In genomic region chr19:35363001-35363590, GRCh38 we compare ENCODE assay signal across 24 cellular contexts. TPM values are rescaled to one million over a fixed set of nuclear protein-coding genes. Genes with fewer than 3 reads are reported as not detected.
DNase-seq lines count a peak whose midpoint lies in the region; ATAC-seq and TF ChIP-seq lines count a peak whose summit lies in the region.
"Had no signal": no experiment of that assay in that cellular context is flagged by ENCODE, and none has a peak within 500 bp of the region (broad histone marks: within the 10 kb centered on the region; RNA-seq: fewer than 3 reads in every experiment).

No MANE protein-coding gene starts in this region.

- ATAC-seq in sciatic nerve = no peak
- ATAC-seq: Right ventricle myocardium inferior had no signal

- no peaks in the 10 kb centered on the region for H3K9me3 Mint-ChIP-seq in type B pancreatic cell
- H3K9me3 Mint-ChIP-seq: IgD-negative memory B cell had no signal

- H3K4me3 Mint-ChIP-seq in type B pancreatic cell = no peak overlapping the region
- H3K4me3 Mint-ChIP-seq: B cell had no signal

- TF ChIP-seq CTCF in type B pancreatic cell (conservative IDR thresholded peaks at IDR 0.05) = no peak

- H3K27me3 ChIP-seq in H7 (ENCODE audit: control insufficient read depth, insufficient read depth, low read length) = no peaks in the 10 kb centered on the region

- no peaks in the 10 kb centered on the region for H3K4me1 Mint-ChIP-seq in type B pancreatic cell (ENCODE audit: unreplicated experiment)

- intact Hi-C loops in sciatic nerve (cut with DNase I) = no loop called here

- no peak overlapping the region for H3K27ac Mint-ChIP-seq in type B pancreatic cell
- H3K27ac Mint-ChIP-seq: B cell, IgD-negative memory B cell had no signal

- H3K36me3 ChIP-seq in H7 (replicated peaks; ENCODE audit: control insufficient read depth, insufficient read depth, low read length) = no peaks in the 10 kb centered on the region
- H3K36me3 ChIP-seq: SJSA1 had no signal

- H3K4me3 ChIP-seq in H7 (ENCODE audit: insufficient read depth, low read depth, low read length) = no peak overlapping the region
- H3K4me3 ChIP-seq: SJSA1 had no signal

- no peaks in the 10 kb centered on the region for H3K36me3 Mint-ChIP-seq in type B pancreatic cell
- H3K36me3 Mint-ChIP-seq: IgD-negative memory B cell had no signal

- DNase-seq in activated CD8-positive, alpha-beta memory T cell treated with anti-CD3 and anti-CD28 coated beads, Interleukin-2, amount 50 U/mL, for 48 hours = peak; percentile 48
- no peak for DNase-seq in activated CD8-positive, alpha-beta memory T cell treated with anti-CD3 and anti-CD28 coated beads for 24 hours
- peak; percentile 24 for DNase-seq in H7
- peak; percentile 24 for DNase-seq in mesenteric fat pad (ENCODE audit: low spot score)
- DNase-seq in type B pancreatic cell (ENCODE audit: extremely low spot score, unreplicated experiment) = peak; percentile 16
- no peak for DNase-seq in islet precursor cell
- DNase-seq in sciatic nerve (ENCODE audit: low spot score) = no peak
- no peak for DNase-seq in DMS79 treated with DMSO at 0.1 percent for 48 hours (lab: John Stamatoyannopoulos, UW)
- DNase-seq: DMS53, EL, GF-D8, MV-4-11, NCI-H1105 treated with DMSO at 0.1 percent for 48 hours, NCI-H1694, NCI-H226, NCI-H510A treated with DMSO at 0.1 percent for 48 hours, NCI-H774, OCI-M1 had no signal

- H3K27me3 Mint-ChIP-seq in type B pancreatic cell = peaks cover 4% of the 10 kb centered on the region

RNA-seq across cellular contexts. Expression of gene FFAR3, which starts 4.8 kb away (rescaled TPM):
- total RNA-seq in H7 (2014; rRNA removed; shearing (Covaris generic)) = not detected in 2 replicates
- 1.4 TPM for total RNA-seq in mesenteric fat pad
- total RNA-seq in type B pancreatic cell (ENCODE audit: low replicate concordance) = 0.34 and 0.45 TPM in 2 replicates
- 0.76 TPM for total RNA-seq in sciatic nerve
- total RNA-seq: B cell, H1, M059J, SJSA1 had no signal

RNA-seq across cellular contexts. Expression of gene GPR42, which starts 7.8 kb away (rescaled TPM):
- not detected in 2 replicates for total RNA-seq in H7 (2014; rRNA removed; shearing (Covaris generic))
- total RNA-seq in mesenteric fat pad (0.87 TPM), type B pancreatic cell (ENCODE audit: low replicate concordance) (not detected in 2 replicates), sciatic nerve (0.58 TPM)
- total RNA-seq: B cell, H1, M059J, Right ventricle myocardium inferior, SJSA1 had no signal

RNA-seq across cellular contexts. Expression of gene FFAR1, which starts 15.4 kb away (rescaled TPM):
- not detected in 2 replicates for total RNA-seq in H7 (2014; rRNA removed; shearing (Covaris generic))
- total RNA-seq in mesenteric fat pad (not detected), type B pancreatic cell (ENCODE audit: low replicate concordance) (2.1 and 2.7 TPM in 2 replicates), sciatic nerve (not detected)
- total RNA-seq: H1, M059J, Right ventricle myocardium inferior, SJSA1 had no signal

RNA-seq across cellular contexts. Expression of gene CD22, which starts 34.1 kb away (rescaled TPM):
- total RNA-seq in H7 (2014; rRNA removed; shearing (Covaris generic)) = 0.44 TPM in 1 of 2 replicates, not detected in the other
- total RNA-seq in mesenteric fat pad = 1.3 TPM
- total RNA-seq in type B pancreatic cell (ENCODE audit: low replicate concordance) = 0.92 and 2.1 TPM in 2 replicates
- total RNA-seq in sciatic nerve = 23.8 TPM

Comparison
In these comparisons a context has a peak if more than half of its experiments do, and no peak if none do; other contexts are left out.
1. DNase-seq: peak in activated CD8-positive, alpha-beta memory T cell treated with anti-CD3 and anti-CD28 coated beads, Interleukin-2, amount 50 U/mL, for 48 hours (single experiment), H7 (single experiment), mesenteric fat pad (single experiment) and type B pancreatic cell (single experiment); none in activated CD8-positive, alpha-beta memory T cell treated with anti-CD3 and anti-CD28 coated beads for 24 hours (single experiment), islet precursor cell (single experiment), sciatic nerve (single experiment) and DMS79 treated with DMSO at 0.1 percent for 48 hours (single experiment).